ENCODE assay signal across 8 cellular contexts in the genomic region with DNA sequence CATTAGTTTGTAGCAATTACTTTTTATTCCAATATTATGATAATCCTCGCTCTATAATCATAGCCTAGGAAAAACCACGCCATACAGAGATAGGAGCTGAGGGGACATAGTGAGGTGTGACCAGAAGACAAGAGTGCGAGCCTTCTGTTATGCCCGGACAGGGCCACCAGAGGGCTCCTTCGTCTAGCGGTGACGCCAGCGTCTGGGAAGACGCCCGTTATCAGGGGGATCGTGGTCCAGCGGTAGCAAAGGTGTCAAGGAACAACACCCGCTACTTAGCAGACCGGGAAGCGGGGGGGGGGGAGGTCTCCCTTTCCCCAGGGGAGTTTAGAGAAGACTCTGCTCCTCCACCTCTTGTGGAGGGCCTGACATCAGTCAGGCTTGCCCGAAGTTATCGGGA. TPM values are rescaled to one million over a fixed set of nuclear protein-coding genes. Genes with fewer than 3 reads are reported as not detected.
DNase-seq lines count a peak whose midpoint lies in the region; ATAC-seq, FAIRE-seq and TF ChIP-seq lines count a peak whose summit lies in the region.
"Not testable (repeated sequence)": the region's sequence is repeated elsewhere in the genome, so short reads cannot be mapped to it uniquely, and the experiment has no call there.

No MANE protein-coding gene starts in this region.

- 25 to 40% methylated on average over 1 to 14 of the region's 17 CpGs for WGBS in endodermal cell (ENCODE audit: insufficient coverage in 1 of 2, insufficient read length in 1 of 2), 2 experiments
- WGBS in small intestine, 3 donors: 8 to 13% (median 13%) methylated on average over 15 to 17 of the region's 17 CpGs
- 20 to 23% methylated on average over 12 to 16 of the region's 17 CpGs for WGBS in testis, 2 donors

- not testable (repeated sequence) for H3K4me1 ChIP-seq in endodermal cell (ENCODE audit: control insufficient read depth, insufficient read depth, low read length); left lung; small intestine (ENCODE audit: control insufficient read depth in 2 of 2, insufficient read depth in 1 of 2, low read depth in 1 of 2, low read length in 1 of 2); testis

- H3K4me1 Mint-ChIP-seq in endodermal cell: not testable (repeated sequence)

- not testable (repeated sequence) for H3K9me3 ChIP-seq in WERI-Rb-1 (ENCODE audit: severe bottlenecking); left lung; small intestine (ENCODE audit: control insufficient read depth, low read depth); testis
- H3K9me3 ChIP-seq in endodermal cell (ENCODE audit: control insufficient read depth, low read length): peaks cover 14% of the 10 kb centered on the region

- H3K4me3 Mint-ChIP-seq in endodermal cell: not testable (repeated sequence)

- intact Hi-C loops in left lung (cut with DNase I); testis (cut with DNase I; ENCODE audit: low total_unique reads): not testable (repeated sequence)

- not testable (repeated sequence) for H3K36me3 ChIP-seq in WERI-Rb-1; endodermal cell (ENCODE audit: control insufficient read depth, insufficient read depth, low read length); left lung; small intestine (ENCODE audit: control insufficient read depth in 2 of 2, insufficient read depth in 2 of 2, low read length in 2 of 2); testis (ENCODE audit: low read depth, missing control alignments)

- peaks cover 38% of the 10 kb centered on the region for H3K9me3 Mint-ChIP-seq in endodermal cell

- H3K27ac Mint-ChIP-seq in endodermal cell: not testable (repeated sequence)

- not testable (repeated sequence) for H3K9ac ChIP-seq in endodermal cell (ENCODE audit: extremely low read depth, low read length, poor library complexity, severe bottlenecking)

- H3K27me3 Mint-ChIP-seq in endodermal cell (ENCODE audit: insufficient read depth): peaks cover 47% of the 10 kb centered on the region

- not testable (repeated sequence) for FAIRE-seq in D721Med (lab: Jason Lieb, UNC); small intestine (lab: Jason Lieb, UNC)

- TF ChIP-seq CTCF in D721Med (IDR thresholded peaks at IDR 0.05; ENCODE audit: insufficient read depth, missing control alignments): peak; percentile 41
- TF ChIP-seq CTCF in WERI-Rb-1 (IDR thresholded peaks at IDR 0.05; ENCODE audit: low read depth, low read length): not testable (repeated sequence)
- TF ChIP-seq CTCF in endodermal cell (conservative IDR thresholded peaks at IDR 0.05): peak; percentile 61
- peak; percentile 31 to 45 for TF ChIP-seq CTCF in left lung (IDR thresholded peaks at IDR 0.05)
- TF ChIP-seq CTCF in testis (IDR thresholded peaks at IDR 0.05): peak in 1 of 3 experiments; percentile 37

- not testable (repeated sequence) for H3K4me3 ChIP-seq in WERI-Rb-1 (ENCODE audit: low read depth, low read length); endodermal cell (ENCODE audit: low read length); left lung; small intestine (ENCODE audit: low read depth in 1 of 2, low read length in 2 of 2); testis

- TF ChIP-seq POLR2A in testis (IDR thresholded peaks at IDR 0.05): not testable (repeated sequence)

- not testable (repeated sequence) for ATAC-seq in left lung

- DNase-seq in D721Med (ENCODE audit: insufficient read length, low spot score): not testable (repeated sequence)
- peak; percentile 11 for DNase-seq in NCI-H2029 (lab: John Stamatoyannopoulos, UW)
- DNase-seq in WERI-Rb-1: peak; percentile 71
- DNase-seq in activated naive CD4-positive, alpha-beta T cell treated with Interleukin-2 at 50 U/mL for 16 hours: peak; percentile 58
- DNase-seq in endodermal cell: peak; percentile 84
- peak; percentile 64 to 89 for DNase-seq in left lung
- DNase-seq in small intestine: peak; percentile 27
- DNase-seq in testis: peak; percentile 71

- H3K27ac ChIP-seq in WERI-Rb-1; endodermal cell (ENCODE audit: low read depth, low read length); left lung; small intestine (ENCODE audit: low read depth in 1 of 2, low read length in 1 of 2); testis: not testable (repeated sequence)

- not testable (repeated sequence) for H3K36me3 Mint-ChIP-seq in endodermal cell (ENCODE audit: low read depth)

- not testable (repeated sequence) for H3K27me3 ChIP-seq in WERI-Rb-1 (ENCODE audit: insufficient read depth, low read depth, severe bottlenecking); endodermal cell (ENCODE audit: control insufficient read depth, insufficient read depth, low read length, poor library complexity, severe bottlenecking); left lung; small intestine (ENCODE audit: control insufficient read depth in 2 of 2, insufficient read depth in 2 of 2, low read length in 2 of 2); testis

RNA-seq across cellular contexts. Expression of gene GLS2, which starts 8.7 kb away (rescaled TPM):
- 1 to 10 TPM; 1.5 to 2.7 TPM for total RNA-seq in endodermal cell
- polyA plus RNA-seq in endodermal cell (2013, experiment 1 of 2): 1.2 TPM
- 0.95 TPM for polyA plus RNA-seq in endodermal cell (2013, experiment 2 of 2)
- total RNA-seq in left lung: 1 to 10 TPM; 3.0 to 5.9 TPM
- polyA plus RNA-seq in small intestine: 1 to 10 TPM in 1 of 3 donors, under 1 TPM in 2; 0.54 to 1.1 (median 0.67) TPM
- 1 to 10 TPM; 3.8 to 4.7 TPM for total RNA-seq in testis
- polyA plus RNA-seq in testis (ENCODE audit: insufficient read depth, low read depth, low replicate concordance): 2.2 TPM

RNA-seq across cellular contexts. Expression of gene RBMS2, which starts 24.9 kb away (rescaled TPM):
- 10 to 100 TPM; 26.3 to 33.8 TPM for total RNA-seq in endodermal cell
- polyA plus RNA-seq in endodermal cell (2013, experiment 1 of 2): 15.0 TPM
- 15.2 TPM for polyA plus RNA-seq in endodermal cell (2013, experiment 2 of 2)
- 100 to 1,000 TPM in 1 of 2 donors, 10 to 100 TPM in 1; 81.2 to 113 TPM for total RNA-seq in left lung
- 1 to 10 TPM; 2.0 to 7.8 (median 3.8) TPM for polyA plus RNA-seq in small intestine
- 10 to 100 TPM; 12.8 TPM for total RNA-seq in testis
- 15.8 TPM for polyA plus RNA-seq in testis (ENCODE audit: insufficient read depth, low read depth, low replicate concordance)

RNA-seq across cellular contexts. Expression of gene SPRYD4, which starts 28.3 kb away (rescaled TPM):
- total RNA-seq in endodermal cell: 1 to 10 TPM; 2.9 to 3.8 TPM
- 1.5 TPM for polyA plus RNA-seq in endodermal cell (2013, experiment 1 of 2)
- 1.4 TPM for polyA plus RNA-seq in endodermal cell (2013, experiment 2 of 2)
- total RNA-seq in left lung: 1 to 10 TPM; 2.5 to 3.3 TPM
- 1 to 10 TPM; 1.4 to 2.9 (median 2.4) TPM for polyA plus RNA-seq in small intestine
- total RNA-seq in testis: 1 to 10 TPM; 6.8 to 6.9 TPM
- polyA plus RNA-seq in testis (ENCODE audit: insufficient read depth, low read depth, low replicate concordance): 2.6 TPM

RNA-seq across cellular contexts. Expression of gene MIP, which starts 42.2 kb away (rescaled TPM):
- total RNA-seq in endodermal cell (not detected), left lung (not detected), testis (1 to 10 TPM in 1 of 2 donors, under 1 TPM in 1; 0.63 to 1.2 TPM)
- not detected for polyA plus RNA-seq in endodermal cell (2013, experiment 1 of 2)
- polyA plus RNA-seq in endodermal cell (2013, experiment 2 of 2): not detected
- polyA plus RNA-seq in small intestine (under 1 TPM in 1 of 3 donors, not detected in 2; 0.06 TPM), testis (ENCODE audit: insufficient read depth, low read depth, low replicate concordance) (1.1 TPM)

RNA-seq across cellular contexts. Expression of gene TIMELESS, which starts 47.5 kb away (rescaled TPM):
- total RNA-seq in endodermal cell (10 to 100 TPM; 64.5 to 85.3 TPM), left lung (10 to 100 TPM; 15.0 to 22.1 TPM), testis (10 to 100 TPM; 16.2 to 16.3 TPM)
- polyA plus RNA-seq in endodermal cell (2013, experiment 1 of 2): 85.4 TPM
- polyA plus RNA-seq in endodermal cell (2013, experiment 2 of 2): 74.3 TPM
- polyA plus RNA-seq in small intestine (10 to 100 TPM in 1 of 3 donors, 1 to 10 TPM in 2; 3.2 to 13.6 (median 3.6) TPM), testis (ENCODE audit: insufficient read depth, low read depth, low replicate concordance) (13.5 TPM)
